Comparison of ENCODE assay signal across 10 cellular contexts in the genomic region with DNA sequence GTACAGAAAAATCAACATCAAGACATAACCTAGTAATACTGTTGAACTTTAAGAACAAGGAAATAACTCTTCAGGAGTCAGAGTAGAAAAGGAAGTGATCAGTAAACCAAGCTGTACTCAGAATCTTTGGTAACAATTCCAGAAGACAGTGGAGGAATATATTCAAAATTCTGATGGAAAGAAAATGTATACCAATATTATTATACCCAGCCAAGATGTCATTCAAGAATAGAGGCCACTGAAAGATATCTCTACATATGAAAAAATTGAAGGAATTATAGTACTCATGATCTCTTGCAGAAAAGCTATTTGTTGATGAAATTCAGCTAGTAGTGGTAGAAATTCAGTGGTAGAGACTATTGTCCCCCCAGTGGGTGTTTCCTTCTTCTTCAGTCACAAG.
"Had no signal": no experiment of that assay in that cellular context is flagged by ENCODE, and none has a peak within 500 bp of the region (broad histone marks: within the 10 kb centered on the region; RNA-seq: fewer than 3 reads in every experiment).

No MANE protein-coding gene starts in this region.

- H3K4me3 ChIP-seq: GM23338, HAP-1 had no signal

- FAIRE-seq: H1 had no signal

- H3K36me3 ChIP-seq: HAP-1 had no signal

- H3K4me3 Mint-ChIP-seq: GM23338 had no signal

- H3K4me1 ChIP-seq: HAP-1 had no signal

- DNase-seq: H7, IMR-90, Karpas-422, KBM-7 had no signal

- ATAC-seq: GM23338, HCT116 had no signal

- H3K27ac Mint-ChIP-seq: GM23338 had no signal

- H3K27ac ChIP-seq: HL-60, KMS-11 had no signal

- H3K9ac ChIP-seq: KMS-11 had no signal
